7 cellular contexts compared by ENCODE assay signal in the genomic region with DNA sequence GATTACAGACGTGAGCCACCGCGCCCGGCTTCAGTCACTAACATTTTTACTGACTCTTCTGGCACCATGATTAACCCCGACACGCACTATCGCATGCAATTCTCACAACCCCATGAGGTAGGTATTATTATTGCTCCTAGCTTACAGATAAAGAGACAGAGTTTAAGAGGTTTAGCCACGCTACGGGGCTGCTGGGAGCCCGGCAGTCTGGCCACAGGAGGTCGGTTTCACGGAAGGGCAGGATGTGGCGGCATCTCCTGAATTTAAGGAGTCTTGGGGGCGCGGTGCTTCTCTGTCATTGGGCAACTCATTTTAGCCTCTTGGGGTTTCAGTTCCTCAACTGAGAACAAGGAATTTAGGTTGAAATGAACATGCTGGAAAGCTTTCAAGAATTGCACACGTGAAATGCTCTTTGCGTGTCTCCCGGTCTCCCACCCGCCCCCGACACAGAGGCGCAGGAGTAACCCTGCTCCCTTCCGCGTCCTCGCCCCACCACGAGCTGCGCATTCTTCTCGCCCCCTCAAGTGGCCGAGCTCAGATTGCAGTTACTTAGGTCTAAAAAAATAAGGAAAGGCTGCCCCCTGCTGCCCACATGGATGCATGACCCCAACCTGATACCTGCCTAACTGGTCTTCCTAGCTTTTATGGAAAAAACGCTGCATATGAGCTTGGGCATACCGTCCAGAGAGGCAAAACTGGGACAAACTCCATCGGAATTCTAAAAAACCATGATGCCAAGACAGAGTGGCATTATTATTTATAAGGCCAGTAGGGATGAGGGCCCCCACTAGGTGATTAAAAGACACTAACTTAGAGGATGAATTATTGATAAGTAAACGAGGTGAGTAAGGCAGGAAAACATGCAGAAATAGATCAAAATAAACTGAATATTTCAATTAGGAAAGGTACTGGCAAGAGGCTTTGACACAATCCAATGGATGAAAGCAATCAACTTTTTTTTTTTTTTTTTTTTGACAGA. TPM values are rescaled to one million over a fixed set of nuclear protein-coding genes. Genes with fewer than 3 reads are reported as not detected.
A peak's percentile ranks its signal among the peaks of the same experiment; 100 is the strongest.
DNase-seq lines count a peak whose midpoint lies in the region; ATAC-seq and TF ChIP-seq lines count a peak whose summit lies in the region.

No MANE protein-coding gene starts in this region.

- intact Hi-C loops in heart left ventricle (cut with DNase I), result loop anchor here in 9 of 10 donors (1.0 to 10.0 kb wide), 12 partner anchors 70 to 178 kb away; no protein-coding TSS in a partner anchor

- TF ChIP-seq POLR2A in heart left ventricle (IDR thresholded peaks at IDR 0.05), result peak in 1 of 2 donors; percentile 19

- H3K4me3 ChIP-seq in heart left ventricle, result peak overlapping the region; percentile 7 to 53 (median 38)

- WGBS in heart left ventricle, 4 donors, result 9 to 11% (median 9%) methylated on average over 32 of the region's 32 CpGs

- H3K36me3 ChIP-seq in heart left ventricle, result no peaks in the 10 kb centered on the region

- peaks cover 0 to 4% (median 0%) of the 10 kb centered on the region in 12 donors for H3K4me1 ChIP-seq in heart left ventricle

- DNase-seq in NCI-H128 (lab: John Stamatoyannopoulos, UW; ENCODE audit: unreplicated experiment), result peak; percentile 14
- DNase-seq in SKM-1 treated with dmso at 0.1 percent for 144 hours (lab: John Stamatoyannopoulos, UW; ENCODE audit: unreplicated experiment), result peak; percentile 83
- DNase-seq in activated naive CD8-positive, alpha-beta T cell treated with anti-CD3 and anti-CD28 coated beads, Interleukin-2, amount 50 U/mL, for 16 hours (ENCODE audit: low read depth, low spot score), result peak; percentile 56
- DNase-seq in heart left ventricle, result peak; percentile 81 to 88 (median 86)
- DNase-seq in pons (ENCODE audit: low spot score), result peak; percentile 86

- H3K9me3 ChIP-seq in heart left ventricle, result no peaks in the 10 kb centered on the region

- H3K27ac ChIP-seq in heart left ventricle, result no peak overlapping the region

- peak; percentile 75 to 96 (median 88) for TF ChIP-seq CTCF in heart left ventricle (IDR thresholded peaks at IDR 0.05)

- ATAC-seq in GM18498 (IDR thresholded peaks at IDR 0.05; ENCODE audit: unreplicated experiment) (peak; percentile 91), HG02852 (IDR thresholded peaks at IDR 0.05; ENCODE audit: unreplicated experiment) (peak; percentile 90), heart left ventricle (peak; percentile 79 to 95 (median 88))

- peaks cover 0 to 16% (median 0%) of the 10 kb centered on the region in 9 donors for H3K27me3 ChIP-seq in heart left ventricle

RNA-seq across cellular contexts. Expression of a gene that starts 12.4 kb away (rescaled TPM):
- total RNA-seq in heart left ventricle, result 1 to 10 TPM in 5 of 9 donors, not detected in 4; 2.2 to 8.4 (median 6.1) TPM
- 1 to 10 TPM in 1 of 2 donors, not detected in 1; 1.0 TPM for polyA plus RNA-seq in heart left ventricle

RNA-seq across cellular contexts. Expression of a gene that starts 33.9 kb away (rescaled TPM):
- total RNA-seq in heart left ventricle, result 1 to 10 TPM in 5 of 9 donors, not detected in 4; 2.6 to 4.3 (median 3.2) TPM
- polyA plus RNA-seq in heart left ventricle, result 1 to 10 TPM in 1 of 2 donors, not detected in 1; 1.3 TPM

Comparison
In these comparisons a context has a peak if more than half of its experiments do, and no peak if none do; other contexts are left out.
1. DNase-seq: peak in every context shown above with its lines; median percentile 86 in heart left ventricle; 86 in pons; 83 in SKM-1 treated with dmso at 0.1 percent for 144 hours; 56 in activated naive CD8-positive, alpha-beta T cell treated with anti-CD3 and anti-CD28 coated beads, Interleukin-2, amount 50 U/mL, for 16 hours; 14 in NCI-H128.